ENCODE assay signal across 8 cellular contexts in genomic region chr5:102753889-102754498, GRCh38. TPM values are rescaled to one million over a fixed set of nuclear protein-coding genes. Genes with fewer than 3 reads are reported as not detected.
DNase-seq lines count a peak whose midpoint lies in the region; ATAC-seq, FAIRE-seq and TF ChIP-seq lines count a peak whose summit lies in the region.

No MANE protein-coding gene starts in this region.

- H3K9me1 ChIP-seq in keratinocyte (ENCODE audit: control insufficient read depth, extremely low read depth, insufficient read depth, low read length): peaks cover 4% of the 10 kb centered on the region

- no peaks in the 10 kb centered on the region for H3K9me3 Mint-ChIP-seq in T-helper 2 cell treated with Interferon-gamma antibody and Interleukin-4, amounts not matched to agents 5 μg/mL and 100 μg/mL, for 36 hours
- H3K9me3 Mint-ChIP-seq in activated naive CD4-positive, alpha-beta T cell treated with anti-CD3 and anti-CD28 coated beads, Interleukin-2, amount 50 U/mL, for 72 hours: peaks cover 3 to 6% of the 10 kb centered on the region in 2 donors

- no peak overlapping the region for H3K27ac ChIP-seq in keratinocyte (ENCODE audit: control insufficient read depth, insufficient read depth, low read length)
- peak overlapping the region; percentile 93 to 95 for H3K27ac ChIP-seq in thoracic aorta

- H3K36me3 Mint-ChIP-seq in T-helper 2 cell treated with Interferon-gamma antibody and Interleukin-4, amounts not matched to agents 5 μg/mL and 100 μg/mL, for 36 hours (ENCODE audit: low read depth): no peaks in the 10 kb centered on the region
- H3K36me3 Mint-ChIP-seq in activated naive CD4-positive, alpha-beta T cell treated with anti-CD3 and anti-CD28 coated beads, Interleukin-2, amount 50 U/mL, for 72 hours: peaks cover 26 to 34% of the 10 kb centered on the region in 2 donors

- peaks cover 26% of the 10 kb centered on the region for H3K27me3 Mint-ChIP-seq in T-helper 2 cell treated with Interferon-gamma antibody and Interleukin-4, amounts not matched to agents 5 μg/mL and 100 μg/mL, for 36 hours (ENCODE audit: low read depth)

- H2AFZ ChIP-seq in keratinocyte (ENCODE audit: control insufficient read depth, low read length): peak overlapping the region; percentile 90

- H3K9ac ChIP-seq in keratinocyte (ENCODE audit: control insufficient read depth, extremely low read depth, insufficient read depth, low read length): peak overlapping the region; percentile 86

- H3K27me3 ChIP-seq in keratinocyte (ENCODE audit: control insufficient read depth, extremely low read depth, insufficient read depth, low read length): no peaks in the 10 kb centered on the region
- H3K27me3 ChIP-seq in thoracic aorta (replicated peaks; ENCODE audit: insufficient read depth): no peaks in the 10 kb centered on the region

- H3K4me2 ChIP-seq in keratinocyte (ENCODE audit: control insufficient read depth, extremely low read depth, insufficient read depth, low read depth, low read length): peak overlapping the region; percentile 96

- no peaks in the 10 kb centered on the region for H4K20me1 ChIP-seq in keratinocyte (ENCODE audit: control insufficient read depth, extremely low read depth, insufficient read depth, low read length)

- no peak for DNase-seq in T-helper 2 cell treated with Interferon-gamma antibody and Interleukin-4, amounts not matched to agents 5 μg/mL and 100 μg/mL, for 36 hours (ENCODE audit: low spot score)
- DNase-seq in T-helper 2 cell: no peak
- no peak for DNase-seq in activated naive CD4-positive, alpha-beta T cell treated with anti-CD3 and anti-CD28 coated beads, Interleukin-2, amount 50 U/mL, for 72 hours (ENCODE audit: low spot score in 2 of 2)
- no peak for DNase-seq in keratinocyte (ENCODE audit: low read depth, low spot score)
- no peak for DNase-seq in thoracic aorta (ENCODE audit: low spot score)
- no peak for DNase-seq in activated CD8-positive, alpha-beta memory T cell treated with anti-CD3 and anti-CD28 coated beads, Interleukin-2, amount 50 U/mL, for 4 hours

- peaks cover 19% of the 10 kb centered on the region for H3K4me1 Mint-ChIP-seq in T-helper 2 cell treated with Interferon-gamma antibody and Interleukin-4, amounts not matched to agents 5 μg/mL and 100 μg/mL, for 36 hours (ENCODE audit: low read depth)

- FAIRE-seq in keratinocyte (lab: Jason Lieb, UNC): no peak

- H3K9me3 ChIP-seq in keratinocyte (ENCODE audit: control insufficient read depth, low read depth, low read length) (no peaks in the 10 kb centered on the region), thoracic aorta (no peaks in the 10 kb centered on the region)

- peaks cover 19% of the 10 kb centered on the region for H3K4me1 ChIP-seq in keratinocyte (ENCODE audit: control insufficient read depth, extremely low read depth, insufficient read depth, low read length)
- peaks cover 19 to 33% of the 10 kb centered on the region in 2 donors for H3K4me1 ChIP-seq in thoracic aorta (ENCODE audit: control insufficient read depth in 1 of 2, low read depth in 2 of 2)

- ATAC-seq in activated naive CD4-positive, alpha-beta T cell treated with anti-CD3 and anti-CD28 coated beads, Interleukin-2, amount 50 U/mL, for 72 hours: no peak
- ATAC-seq in thoracic aorta (ENCODE audit: insufficient number of reproducible peaks, low FRiP score, low read depth) (no peak), GM18517 (IDR thresholded peaks at IDR 0.05; ENCODE audit: unreplicated experiment) (no peak), HG03095 (IDR thresholded peaks at IDR 0.05; ENCODE audit: unreplicated experiment) (no peak)

- peak overlapping the region; percentile 42 for H3K27ac Mint-ChIP-seq in T-helper 2 cell treated with Interferon-gamma antibody and Interleukin-4, amounts not matched to agents 5 μg/mL and 100 μg/mL, for 36 hours
- peak overlapping the region; percentile 96 to 97 for H3K27ac Mint-ChIP-seq in activated naive CD4-positive, alpha-beta T cell treated with anti-CD3 and anti-CD28 coated beads, Interleukin-2, amount 50 U/mL, for 72 hours

- dilution Hi-C loops in keratinocyte (cut with MboI; ENCODE audit: extremely low pct_ligation_motif_present, low sequenced_read_pairs): no loop called here

- peak overlapping the region; percentile 77 for H3K4me3 Mint-ChIP-seq in T-helper 2 cell treated with Interferon-gamma antibody and Interleukin-4, amounts not matched to agents 5 μg/mL and 100 μg/mL, for 36 hours

- TF ChIP-seq CTCF in keratinocyte (optimal IDR thresholded peaks at IDR 0.05 in 1 of 3, IDR thresholded peaks at IDR 0.05 in 1 of 3, conservative IDR thresholded peaks at IDR 0.05 in 1 of 3; ENCODE audit: extremely low read depth in 1 of 3, insufficient read depth in 2 of 3, low read length in 3 of 3) (no peak), thoracic aorta (IDR thresholded peaks at IDR 0.05) (no peak)

- peak overlapping the region; percentile 75 to 82 (median 78) for H3K4me3 ChIP-seq in keratinocyte (ENCODE audit: control insufficient read depth in 2 of 3, extremely low read depth in 1 of 3, insufficient read depth in 2 of 3, low read depth in 1 of 3, low read length in 3 of 3)
- peak overlapping the region; percentile 92 for H3K4me3 ChIP-seq in thoracic aorta

- H3K79me2 ChIP-seq in keratinocyte (ENCODE audit: control insufficient read depth, insufficient read depth, low read length): peaks cover 28% of the 10 kb centered on the region

- H3K36me3 ChIP-seq in keratinocyte (ENCODE audit: control insufficient read depth in 2 of 2, extremely low read depth in 1 of 2, insufficient read depth in 2 of 2, low read length in 2 of 2) (no peaks in the 10 kb centered on the region), thoracic aorta (no peaks in the 10 kb centered on the region)

RNA-seq across cellular contexts. Expression of gene PAM, which starts 1.1 kb away (rescaled TPM):
- 10 to 100 TPM; 14.2 to 88.0 TPM for total RNA-seq in activated naive CD4-positive, alpha-beta T cell treated with anti-CD3 and anti-CD28 coated beads, Interleukin-2, amount 50 U/mL, for 72 hours
- polyA plus RNA-seq in keratinocyte: 105 to 192 TPM (median 149 TPM) in 3 replicates
- polyA plus RNA-seq in keratinocyte (2011; ENCODE audit: low read depth): 96.9 TPM
- polyA plus RNA-seq in keratinocyte (2011; cell fraction: cytosol; rRNA removed): 73.8 and 136 TPM in 2 replicates
- polyA plus RNA-seq in keratinocyte (2011; cell fraction: nucleus; rRNA removed): 229 and 277 TPM in 2 replicates
- 82.4 and 84.4 TPM in 2 replicates for polyA plus RNA-seq in keratinocyte (2012; ENCODE audit: low replicate concordance)
- polyA minus RNA-seq in keratinocyte: 47.6 to 157 TPM (median 127 TPM) in 3 replicates
- 104 TPM for polyA minus RNA-seq in keratinocyte (2011; cell fraction: cytosol; rRNA and poly(A)+ RNA removed)
- 257 and 400 TPM in 2 replicates for polyA minus RNA-seq in keratinocyte (2011; cell fraction: nucleus; rRNA and poly(A)+ RNA removed)
- 100 to 1,000 TPM; 571 to 806 TPM for total RNA-seq in thoracic aorta

Comparison
In these comparisons a context has a peak if more than half of its experiments do, and no peak if none do; other contexts are left out.
1. RNA of gene PAM, which starts 1.1 kb away (total RNA-seq): 571 to 806 TPM in thoracic aorta; 14.2 to 88.0 TPM in activated naive CD4-positive, alpha-beta T cell treated with anti-CD3 and anti-CD28 coated beads, Interleukin-2, amount 50 U/mL, for 72 hours; every median in the first group is over 4 times any median in the second.